ENCODE assay signal across 1 cellular context in the genomic region with DNA sequence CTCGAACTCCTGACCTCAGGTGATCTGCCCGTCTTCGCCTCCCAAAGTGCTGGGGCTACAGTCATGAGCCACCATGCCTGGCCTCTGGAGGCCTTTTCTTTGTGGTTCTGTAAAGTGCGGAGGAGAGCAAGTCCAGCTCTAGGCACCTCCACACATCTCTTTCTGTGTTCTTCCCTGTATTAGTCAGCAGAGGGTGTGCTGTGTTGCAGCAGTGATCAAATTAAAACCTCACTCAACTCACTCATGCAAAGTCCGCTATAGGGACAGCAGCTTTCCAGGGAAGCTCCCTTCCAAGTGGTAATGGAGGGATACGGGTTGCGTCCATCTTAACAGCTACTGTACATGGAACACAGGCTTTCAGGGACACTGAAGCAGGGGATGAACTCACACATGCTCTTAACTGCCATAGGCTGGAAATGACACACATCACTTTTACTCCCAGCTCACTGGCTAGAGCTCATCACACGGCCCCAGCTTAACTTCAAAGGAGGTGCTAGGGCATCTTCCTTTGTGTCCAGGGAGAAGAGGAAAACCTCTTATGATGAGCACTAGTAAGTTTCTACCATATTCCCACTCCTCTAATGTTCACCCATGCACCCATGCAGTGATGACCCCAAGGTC.
TF ChIP-seq lines count a peak whose summit lies in the region.

No MANE protein-coding gene starts in this region.

TF ChIP-seq in WTC11, 78 proteins besides CTCF, POLR2A, EP300 and RAD21:
- no peak for TF ChIP-seq NFYB (CRISPR knock-in tag; conservative IDR thresholded peaks at IDR 0.05; ENCODE audit: low read depth)
- no peak for TF ChIP-seq ZNF138 (CRISPR knock-in tag; conservative IDR thresholded peaks at IDR 0.05)
- TF ChIP-seq, protein P1, sequence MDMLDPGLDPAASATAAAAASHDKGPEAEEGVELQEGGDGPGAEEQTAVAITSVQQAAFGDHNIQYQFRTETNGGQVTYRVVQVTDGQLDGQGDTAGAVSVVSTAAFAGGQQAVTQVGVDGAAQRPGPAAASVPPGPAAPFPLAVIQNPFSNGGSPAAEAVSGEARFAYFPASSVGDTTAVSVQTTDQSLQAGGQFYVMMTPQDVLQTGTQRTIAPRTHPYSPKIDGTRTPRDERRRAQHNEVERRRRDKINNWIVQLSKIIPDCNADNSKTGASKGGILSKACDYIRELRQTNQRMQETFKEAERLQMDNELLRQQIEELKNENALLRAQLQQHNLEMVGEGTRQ (CRISPR knock-in tag; IDR thresholded peaks at IDR 0.05): 0 out of 2 replicates have a peak, but pooled peaks have one; percentile 8
- TF ChIP-seq SMAD4 (CRISPR knock-in tag; IDR thresholded peaks at IDR 0.05): no peak
